Comparison of ENCODE assay signal across 1 cellular context in the genomic region with DNA sequence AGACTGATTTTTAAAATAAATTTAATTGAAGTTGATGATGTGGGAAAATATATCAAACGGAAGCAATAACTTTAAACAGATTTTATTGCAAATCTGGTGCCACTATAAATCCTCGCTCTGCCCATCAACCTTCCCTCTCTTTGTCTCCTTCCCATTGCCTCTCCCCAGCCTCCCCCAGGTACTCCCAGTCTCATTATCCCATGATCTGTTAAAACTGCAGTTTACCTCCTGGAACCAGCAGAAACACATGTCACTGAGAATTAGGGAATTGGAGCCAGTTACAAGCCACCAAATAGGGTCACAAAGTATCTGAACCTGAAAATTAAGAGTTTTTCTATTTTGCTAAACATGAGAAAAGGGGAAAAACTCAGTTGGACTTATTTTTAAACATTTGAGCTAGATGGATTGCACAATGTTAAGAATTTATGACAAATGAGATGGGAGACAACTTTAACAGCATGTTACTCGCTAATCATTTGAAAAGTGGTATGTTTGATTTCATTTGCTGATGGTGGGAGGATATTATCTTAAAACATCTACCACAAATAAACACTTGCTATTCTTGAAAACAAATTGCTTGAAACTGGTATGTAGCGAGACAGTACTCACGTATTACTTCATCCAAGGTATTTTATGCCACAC.
TF ChIP-seq lines count a peak whose summit lies in the region.

No MANE protein-coding gene starts in this region.

TF ChIP-seq in HCT116, 20 proteins besides CTCF, POLR2A, EP300 and RAD21:
- TF ChIP-seq FOSL1 (IDR thresholded peaks at IDR 0.05; ENCODE audit: low read depth) (no peak), EZH2phosphoT487 (IDR thresholded peaks at IDR 0.05; ENCODE audit: borderline replicate concordance) (no peak), ZBTB33 (IDR thresholded peaks at IDR 0.05; ENCODE audit: extremely low read depth, insufficient replicate concordance, low read length) (no peak), SP1 (IDR thresholded peaks at IDR 0.05; ENCODE audit: low read depth) (no peak), ZNF274 (IDR thresholded peaks at IDR 0.05; ENCODE audit: low read depth, low read length) (no peak), ATF3 (IDR thresholded peaks at IDR 0.05) (no peak), ELF1 (IDR thresholded peaks at IDR 0.05; ENCODE audit: borderline replicate concordance, low read depth) (no peak), SRF (IDR thresholded peaks at IDR 0.05; ENCODE audit: low read depth) (no peak), EGR1 (IDR thresholded peaks at IDR 0.05; ENCODE audit: low read depth) (no peak), TCF7L2 (IDR thresholded peaks at IDR 0.05; ENCODE audit: borderline replicate concordance, extremely low read depth, insufficient read depth, insufficient read length) (no peak), MAX (IDR thresholded peaks at IDR 0.05) (no peak), EZH2 (IDR thresholded peaks at IDR 0.05) (no peak), REST (IDR thresholded peaks at IDR 0.05; ENCODE audit: low read depth) (no peak), POLR2AphosphoS5 (IDR thresholded peaks at IDR 0.05; ENCODE audit: low read depth, low read length) (no peak)
TF ChIP-seq in HCT116: peak in this region for 0.
